Comparison of ENCODE assay signal across 26 cellular contexts in genomic region chr22:42976131-42976530, GRCh38. TPM values are rescaled to one million over a fixed set of nuclear protein-coding genes. Genes with fewer than 3 reads are reported as not detected.
DNase-seq lines count a peak whose midpoint lies in the region; ATAC-seq, FAIRE-seq and TF ChIP-seq lines count a peak whose summit lies in the region.
"Had no signal": no experiment of that assay in that cellular context is flagged by ENCODE, and none has a peak within 500 bp of the region (broad histone marks: within the 10 kb centered on the region; RNA-seq: fewer than 3 reads in every experiment).

No MANE protein-coding gene starts in this region.

- H3K79me2 ChIP-seq in HepG2 (ENCODE audit: insufficient read depth, low read length): peaks cover 78% of the 10 kb centered on the region
- H3K79me2 ChIP-seq in H1 (ENCODE audit: control insufficient read depth in 1 of 2, insufficient read depth in 2 of 2, low read length in 2 of 2): peaks cover 3 to 73% of the 10 kb centered on the region in 2 experiments; a peak in 3 of 4 replicates

- H3K36me3 Mint-ChIP-seq in activated naive CD4-positive, alpha-beta T cell treated with anti-CD3 and anti-CD28 coated beads, Interleukin-2, amount 50 U/mL, for 72 hours: peaks cover 0 to 13% of the 10 kb centered on the region in 2 donors

- intact Hi-C loops in HepG2 (cut with micrococcal nuclease; ENCODE audit: unreplicated experiment): no loop called here
- intact Hi-C loops in right lobe of liver (cut with DNase I): no loop called here
- intact Hi-C loops in vagina (cut with DNase I): no loop called here

- H3K9me3 ChIP-seq in HepG2 (ENCODE audit: low read length) (no peaks in the 10 kb centered on the region), right lobe of liver (no peaks in the 10 kb centered on the region), H1 (ENCODE audit: insufficient read depth in 2 of 2, low read depth in 1 of 2, low read length in 1 of 2) (peaks cover 0 to 10% of the 10 kb centered on the region in 2 experiments; a peak in 1 of 4 replicates), mucosa of rectum (ENCODE audit: control insufficient read depth in 2 of 2, low read length in 2 of 2) (no peaks in the 10 kb centered on the region), vagina (no peaks in the 10 kb centered on the region)
- H3K9me3 ChIP-seq: HAP-1, psoas muscle, tibial artery had no signal

- H4K20me1 ChIP-seq in HepG2 (ENCODE audit: insufficient read depth, low read length): peaks cover 15% of the 10 kb centered on the region
- H4K20me1 ChIP-seq in H1 (replicated peaks in 1 of 2; ENCODE audit: control insufficient read depth in 1 of 2, insufficient read depth in 2 of 2, low read length in 2 of 2): peaks cover 5 to 29% of the 10 kb centered on the region in 2 experiments

- in situ Hi-C loops in HepG2 (cut with HindIII; ENCODE audit: extremely low pct_ligation_motif_present, low pct_unique_long_range_greater_than_20kb): no loop called here

- no peak overlapping the region for H3K14ac ChIP-seq in H1 (ENCODE audit: insufficient read length)

- H3K23ac ChIP-seq in H1 (ENCODE audit: insufficient read length): no peak overlapping the region

- POLR2A ChIA-PET in HepG2 (lab: Yijun Ruan, JAX) (interaction anchor here (1.3 kb wide), 1 partner anchor 17 kb away, joined by 8 read pairs; no protein-coding TSS in a partner anchor), H1 (lab: Charles Lee; ENCODE audit: partially characterized antibody) (no interaction called here)

- no peak overlapping the region for H4K8ac ChIP-seq in H1 (ENCODE audit: extremely low read depth, insufficient read depth, low read length)

- H3K56ac ChIP-seq in H1 (replicated peaks; ENCODE audit: insufficient read length, low read depth, low read length): no peak overlapping the region

- TF ChIP-seq EP300 in HepG2 (IDR thresholded peaks at IDR 0.05; ENCODE audit: low read depth in 2 of 2, low read length in 2 of 2): no peak
- TF ChIP-seq EP300 in HepG2 (CRISPR knock-in tag; IDR thresholded peaks at IDR 0.05; ENCODE audit: borderline replicate concordance): no peak
- no peak for TF ChIP-seq EP300 in H1 (IDR thresholded peaks at IDR 0.05; ENCODE audit: borderline replicate concordance in 1 of 2, low read depth in 2 of 2, low read length in 2 of 2)

- CTCF ChIA-PET in HepG2 (lab: Yijun Ruan, JAX; ENCODE audit: low intra/inter-chr PET ratio, low total read pairs): no interaction called here
- CTCF ChIA-PET in H1 (lab: Charles Lee; ENCODE audit: partially characterized antibody): interaction anchor here (1.3 to 2.5 kb wide), 2 partner anchors 11 to 13 kb away, joined by 3 to 6 read pairs; no protein-coding TSS in a partner anchor

- H3K27ac Mint-ChIP-seq in activated naive CD4-positive, alpha-beta T cell treated with anti-CD3 and anti-CD28 coated beads, Interleukin-2, amount 50 U/mL, for 72 hours: no peak overlapping the region
- H3K27ac Mint-ChIP-seq: B cell; CD8-positive, alpha-beta T cell; T-helper 2 cell treated with Interferon-gamma antibody and Interleukin-4, amounts not matched to agents 5 μg/mL and 100 μg/mL, for 36 hours had no signal

- no peak overlapping the region for H2AK5ac ChIP-seq in H1 (ENCODE audit: low read depth, low read length)

- no peaks in the 10 kb centered on the region for H3K27me3 ChIP-seq in HepG2 (ENCODE audit: control insufficient read depth in 1 of 2, insufficient read depth in 2 of 2, low read length in 2 of 2)
- no peaks in the 10 kb centered on the region for H3K27me3 ChIP-seq in right lobe of liver
- no peaks in the 10 kb centered on the region for H3K27me3 ChIP-seq in H1 (replicated peaks in 1 of 4; ENCODE audit: control insufficient read depth in 3 of 4, extremely low read depth in 1 of 4, insufficient read depth in 3 of 4, low read length in 3 of 4)
- H3K27me3 ChIP-seq in mucosa of rectum (ENCODE audit: control insufficient read depth in 2 of 2, insufficient read depth in 2 of 2, low read length in 2 of 2): no peaks in the 10 kb centered on the region
- H3K27me3 ChIP-seq in vagina: no peaks in the 10 kb centered on the region
- H3K27me3 ChIP-seq: tibial artery had no signal

- peaks cover 62% of the 10 kb centered on the region for H3K4me1 ChIP-seq in HepG2 (ENCODE audit: insufficient read depth, low read length)
- H3K4me1 ChIP-seq in right lobe of liver: peaks cover 0 to 25% (median 8%) of the 10 kb centered on the region in 4 donors
- H3K4me1 ChIP-seq in H1 (replicated peaks in 1 of 4; ENCODE audit: control insufficient read depth in 3 of 4, insufficient read depth in 4 of 4, low read length in 3 of 4): peaks cover 5 to 19% (median 14%) of the 10 kb centered on the region in 4 experiments
- peaks cover 33 to 60% of the 10 kb centered on the region in 2 donors for H3K4me1 ChIP-seq in mucosa of rectum (ENCODE audit: control insufficient read depth in 2 of 2, insufficient read depth in 2 of 2, low read length in 2 of 2)
- peaks cover 46% of the 10 kb centered on the region for H3K4me1 ChIP-seq in vagina
- H3K4me1 ChIP-seq: HAP-1 had no signal

- peaks cover 9% of the 10 kb centered on the region; the same call in 1 of the 2 replicates for H3K79me1 ChIP-seq in H1 (ENCODE audit: low read depth, low read length)

- peak; percentile 66 for ATAC-seq in HepG2
- ATAC-seq in right lobe of liver: no peak
- no peak for ATAC-seq in activated naive CD4-positive, alpha-beta T cell treated with anti-CD3 and anti-CD28 coated beads, Interleukin-2, amount 50 U/mL, for 72 hours
- ATAC-seq: CD8-positive, alpha-beta T cell; Right ventricle myocardium inferior; stimulated activated naive CD8-positive, alpha-beta T cell treated with anti-CD3 and anti-CD28 coated beads, Interleukin-15, amount 100 ng/mL, for 72 hours had no signal

- H4K5ac ChIP-seq in H1 (ENCODE audit: insufficient read length, low read depth, low read length): no peak overlapping the region

- H4K91ac ChIP-seq in H1 (replicated peaks; ENCODE audit: insufficient read length, low read length): no peak overlapping the region

- no TSS peak for BruUV-seq in HepG2 (replicated peaks; lab: Mats Ljungman, UMichigan)

- no peak overlapping the region for H2BK15ac ChIP-seq in H1 (ENCODE audit: low read length)

- H3K4me3 ChIP-seq in HepG2 (replicated peaks in 1 of 3; ENCODE audit: insufficient read depth in 1 of 3, low read depth in 2 of 3, low read length in 3 of 3) (no peak overlapping the region), right lobe of liver (no peak overlapping the region), H1 (ENCODE audit: extremely low read depth in 1 of 4, insufficient read depth in 2 of 4, low read depth in 3 of 4, low read length in 4 of 4) (no peak overlapping the region), mucosa of rectum (ENCODE audit: low read length in 2 of 2) (no peak overlapping the region), vagina (no peak overlapping the region)
- H3K4me3 ChIP-seq: HAP-1, lung, psoas muscle, tibial artery had no signal

- H3K27ac ChIP-seq in HepG2 (ENCODE audit: extremely low read length, insufficient read depth, low read length): no peak overlapping the region
- H3K27ac ChIP-seq in right lobe of liver: no peak overlapping the region
- no peak overlapping the region for H3K27ac ChIP-seq in H1 (ENCODE audit: low read depth, low read length)
- H3K27ac ChIP-seq in mucosa of rectum (ENCODE audit: low read depth in 2 of 2, low read length in 2 of 2): peak overlapping the region; percentile 69 to 86
- peak overlapping the region; percentile 13 for H3K27ac ChIP-seq in vagina
- H3K27ac ChIP-seq: psoas muscle, tibial artery had no signal

- H3K18ac ChIP-seq in H1 (ENCODE audit: extremely low read depth, low read length): no peak overlapping the region

- H3K23me2 ChIP-seq in H1 (ENCODE audit: low read depth, low read length): no peaks in the 10 kb centered on the region

- no peaks in the 10 kb centered on the region for H3K9me3 Mint-ChIP-seq in activated naive CD4-positive, alpha-beta T cell treated with anti-CD3 and anti-CD28 coated beads, Interleukin-2, amount 50 U/mL, for 72 hours
- H3K9me3 Mint-ChIP-seq: central memory CD8-positive, alpha-beta T cell; T-helper 2 cell treated with Interferon-gamma antibody and Interleukin-4, amounts not matched to agents 5 μg/mL and 100 μg/mL, for 36 hours had no signal

- H2BK12ac ChIP-seq in H1 (ENCODE audit: low read depth, low read length): no peak overlapping the region

- H3K4ac ChIP-seq in H1 (replicated peaks; ENCODE audit: insufficient read length, low read depth, low read length): no peak overlapping the region

- no peak overlapping the region for H2BK120ac ChIP-seq in H1 (replicated peaks; ENCODE audit: low read depth, low read length)

- FAIRE-seq in HepG2 (lab: Jason Lieb, UNC) (no peak), H1 (lab: Jason Lieb, UNC) (no peak), D721Med (lab: Jason Lieb, UNC) (no peak)
- FAIRE-seq: astrocyte had no signal

- no peak for TF ChIP-seq POLR2A in HepG2 (IDR thresholded peaks at IDR 0.05; ENCODE audit: insufficient read depth in 1 of 2, low read depth in 2 of 2, low read length in 2 of 2)
- TF ChIP-seq POLR2A in right lobe of liver (IDR thresholded peaks at IDR 0.05): no peak
- no peak for TF ChIP-seq POLR2A in H1 (IDR thresholded peaks at IDR 0.05; ENCODE audit: control extremely low read depth in 1 of 2, low read depth in 2 of 2, low read length in 2 of 2)
- no peak for TF ChIP-seq POLR2A in vagina (IDR thresholded peaks at IDR 0.05)

- H2AFZ ChIP-seq in HepG2 (ENCODE audit: low read length): no peak overlapping the region
- no peak overlapping the region for H2AFZ ChIP-seq in H1 (ENCODE audit: low read length)

- no peak for TF ChIP-seq RAD21 in HepG2 (CRISPR knock-in tag; IDR thresholded peaks at IDR 0.05)
- TF ChIP-seq RAD21 in H1 (IDR thresholded peaks at IDR 0.05 in 1 of 2, conservative IDR thresholded peaks at IDR 0.05 in 1 of 2; ENCODE audit: low read depth in 2 of 2, low read length in 2 of 2): no peak

- no peak overlapping the region for H2BK20ac ChIP-seq in H1 (ENCODE audit: low read length)

- no peaks in the 10 kb centered on the region; a peak in 1 of 5 replicates for H3K36me3 ChIP-seq in HepG2 (replicated peaks in 1 of 2; ENCODE audit: control insufficient read depth in 1 of 2, insufficient read depth in 2 of 2, low read length in 2 of 2)
- H3K36me3 ChIP-seq in right lobe of liver: no peaks in the 10 kb centered on the region
- peaks cover 0 to under 1% (median 0%) of the 10 kb centered on the region in 4 experiments; a peak in 1 of 8 replicates for H3K36me3 ChIP-seq in H1 (ENCODE audit: control insufficient read depth in 2 of 4, insufficient read depth in 4 of 4, low read length in 3 of 4)
- no peaks in the 10 kb centered on the region for H3K36me3 ChIP-seq in mucosa of rectum (ENCODE audit: control insufficient read depth in 2 of 2, insufficient read depth in 2 of 2, low read length in 2 of 2)
- H3K36me3 ChIP-seq in vagina: no peaks in the 10 kb centered on the region
- H3K36me3 ChIP-seq: HAP-1, tibial artery had no signal

- H3K9ac ChIP-seq in HepG2 (ENCODE audit: insufficient read depth, low read depth, low read length): no peak overlapping the region
- no peak overlapping the region for H3K9ac ChIP-seq in H1 (replicated peaks in 1 of 4; ENCODE audit: extremely low read depth in 1 of 4, low read depth in 3 of 4, low read length in 3 of 4)
- H3K9ac ChIP-seq in mucosa of rectum (ENCODE audit: low read depth in 1 of 2, low read length in 2 of 2): peak overlapping the region; percentile 26 to 48

- no peak for DNase-seq in HepG2 (ENCODE audit: low spot score)
- DNase-seq in right lobe of liver: no peak
- DNase-seq in H1 (ENCODE audit: low read depth in 1 of 2, low spot score in 2 of 2): no peak
- DNase-seq in vagina (ENCODE audit: extremely low spot score in 2 of 2): no peak
- DNase-seq in D721Med (ENCODE audit: insufficient read length, low spot score): no peak
- DNase-seq in activated naive CD4-positive, alpha-beta T cell treated with anti-CD3 and anti-CD28 coated beads, Interleukin-2, amount 50 U/mL, for 72 hours (ENCODE audit: low spot score in 2 of 2): no peak
- no peak for DNase-seq in activated naive CD4-positive, alpha-beta T cell treated with anti-CD3 and anti-CD28 coated beads, Interleukin-2, amount 50 U/mL, for 16 hours
- DNase-seq: activated CD4-positive, alpha-beta T cell treated with anti-CD3 and anti-CD28 coated beads for 4 hours; activated effector memory CD4-positive, alpha-beta T cell treated with anti-CD3 and anti-CD28 coated beads, Interleukin-2, amount 50 U/mL, for 16 hours; activated T-cell treated with anti-CD3 and anti-CD28 coated beads, Interleukin-2, amount 50 U/mL, for 1 hour; CD8-positive, alpha-beta T cell; glutamatergic neuron; NCI-H1417; NCI-H446; OCI-M1; psoas muscle; stimulated activated naive CD8-positive, alpha-beta T cell treated with anti-CD3 and anti-CD28 coated beads, Interleukin-15, amount 100 ng/mL, for 72 hours had no signal

- H2BK5ac ChIP-seq in H1 (ENCODE audit: low read depth, low read length): no peak overlapping the region

- no peak overlapping the region for H3K4me2 ChIP-seq in HepG2 (ENCODE audit: low read depth, low read length)
- no peak overlapping the region for H3K4me2 ChIP-seq in H1 (ENCODE audit: insufficient read depth in 1 of 2, low read depth in 2 of 2, low read length in 2 of 2)

- TF ChIP-seq CTCF in HepG2 (CRISPR knock-in tag; IDR thresholded peaks at IDR 0.05) (no peak), right lobe of liver (IDR thresholded peaks at IDR 0.05) (no peak), H1 (IDR thresholded peaks at IDR 0.05; ENCODE audit: control extremely low read depth in 1 of 3, insufficient read depth in 1 of 3, low read depth in 1 of 3, low read length in 3 of 3) (no peak), vagina (IDR thresholded peaks at IDR 0.05) (no peak), D721Med (IDR thresholded peaks at IDR 0.05; ENCODE audit: insufficient read depth, missing control alignments) (no peak)

- 64% methylated on average over 2 of the region's 4 CpGs for WGBS in HepG2 (ENCODE audit: low lambda C conversion rate)
- 20% methylated on average over 1 of the region's 4 CpGs for WGBS in right lobe of liver (ENCODE audit: insufficient coverage, low coverage, low lambda C conversion rate, missing lambda C conversion rate)
- 74% methylated on average over 4 of the region's 4 CpGs; no CpG with 5 or more reads in 1 of the 2 experiments for WGBS in H1 (ENCODE audit: extremely low coverage in 1 of 2, insufficient coverage in 1 of 2, insufficient read length in 1 of 2, insufficient replicate concordance in 2 of 2, low coverage in 1 of 2, low lambda C conversion rate in 2 of 2, missing lambda C conversion rate in 1 of 2), 2 experiments

RNA-seq across cellular contexts. Expression of gene PACSIN2, which starts 38.8 kb away (rescaled TPM):
- total RNA-seq in HepG2 (2016; rRNA removed; fragmentation: Illumina TruSeq; extraction: Trizol) (54.1 and 65.1 TPM in 2 replicates), right lobe of liver (10 to 100 TPM; 21.4 to 67.0 (median 47.1) TPM), vagina (46.2 TPM)
- total RNA-seq in HepG2 (2016; cell fraction: cytosol; rRNA removed; fragmentation: Illumina TruSeq; extraction: Trizol; ENCODE audit: low read depth): 5.4 and 5.7 TPM in 2 replicates
- total RNA-seq in HepG2 (2016; cell fraction: insoluble cytoplasmic fraction; rRNA removed; fragmentation: Illumina TruSeq; extraction: Trizol): 53.7 and 62.1 TPM in 2 replicates
- total RNA-seq in HepG2 (2016; cell fraction: membrane; rRNA removed; fragmentation: Illumina TruSeq; extraction: Trizol): 15.4 and 16.7 TPM in 2 replicates
- total RNA-seq in HepG2 (2016; cell fraction: nucleus; rRNA removed; fragmentation: Illumina TruSeq; extraction: Trizol): 35.2 and 37.4 TPM in 2 replicates
- polyA plus RNA-seq in HepG2 (2011; rRNA removed) (64.1 and 68.8 TPM in 2 replicates), H1 (2011; rRNA removed) (44.8 and 57.8 TPM in 2 replicates)
- 70.2 and 76.7 TPM in 2 replicates for polyA plus RNA-seq in HepG2 (2011; cell fraction: cytosol; rRNA removed)
- polyA plus RNA-seq in HepG2 (2011; cell fraction: nucleus; rRNA removed): 42.1 and 45.1 TPM in 2 replicates
- polyA plus RNA-seq in HepG2 (2012): 42.2 and 49.5 TPM in 2 replicates
- polyA plus RNA-seq in HepG2 (2016; cell fraction: cytosol; fragmentation: Illumina TruSeq; extraction: Trizol; ENCODE audit: low read depth): 3.1 and 3.5 TPM in 2 replicates
- polyA plus RNA-seq in HepG2 (2016; cell fraction: insoluble cytoplasmic fraction; fragmentation: Illumina TruSeq; extraction: Trizol; ENCODE audit: low read depth): 60.9 and 68.0 TPM in 2 replicates
- 8.6 and 9.2 TPM in 2 replicates for polyA plus RNA-seq in HepG2 (2016; cell fraction: membrane; fragmentation: Illumina TruSeq; extraction: Trizol; ENCODE audit: low read depth)
- polyA plus RNA-seq in HepG2 (2016; cell fraction: nucleus; fragmentation: Illumina TruSeq; extraction: Trizol; ENCODE audit: insufficient read depth, low read depth): 40.7 and 42.6 TPM in 2 replicates
- 20.8 and 43.5 TPM in 2 replicates for polyA minus RNA-seq in HepG2 (2011; rRNA and poly(A)+ RNA removed; ENCODE audit: low replicate concordance)
- 26.2 and 26.4 TPM in 2 replicates for polyA minus RNA-seq in HepG2 (2011; cell fraction: cytosol; rRNA and poly(A)+ RNA removed)
- 29.3 and 33.6 TPM in 2 replicates for polyA minus RNA-seq in HepG2 (2011; cell fraction: nucleus; rRNA and poly(A)+ RNA removed)
- 62.6 and 64.2 TPM in 2 replicates for total RNA-seq in H1 (2021; fragmentation: NEBNext Ultra II Directional; extraction: Animal tissue kit (Norgen Biotek cat#: 25700))
- polyA plus RNA-seq in H1 (2011; cell fraction: cytosol; rRNA removed): 73.7 TPM
- 60.0 TPM for polyA plus RNA-seq in H1 (2011; cell fraction: nucleus; rRNA removed)
- polyA plus RNA-seq in H1 (2012, experiment 1 of 2): 48.4 to 49.4 TPM (median 48.9 TPM) in 4 replicates
- polyA plus RNA-seq in H1 (2012, experiment 2 of 2): 18.3 TPM
- polyA plus RNA-seq in H1 (2013, experiment 1 of 2): 32.1 TPM
- polyA plus RNA-seq in H1 (2013, experiment 2 of 2): 31.1 TPM
- 34.2 and 37.0 TPM in 2 replicates for polyA minus RNA-seq in H1 (2011; rRNA and poly(A)+ RNA removed)
- polyA minus RNA-seq in H1 (2011; cell fraction: cytosol; rRNA and poly(A)+ RNA removed): 19.7 TPM
- 19.7 TPM for polyA minus RNA-seq in H1 (2011; cell fraction: nucleus; rRNA and poly(A)+ RNA removed)
- total RNA-seq in activated naive CD4-positive, alpha-beta T cell treated with anti-CD3 and anti-CD28 coated beads, Interleukin-2, amount 50 U/mL, for 72 hours: 10 to 100 TPM; 25.6 to 28.2 TPM

Comparison
In these comparisons a context has a peak if more than half of its experiments do, and no peak if none do; other contexts are left out.
1. H3K27ac ChIP-seq: peak in mucosa of rectum (2 of 2) and vagina (single experiment); none in HepG2 (single experiment), right lobe of liver (0 of 3) and H1 (single experiment).
2. H3K9ac ChIP-seq: peak in mucosa of rectum (2 of 2); none in HepG2 (single experiment) and H1 (0 of 4).